ENCODE assay signal across 13 cellular contexts in the genomic region with DNA sequence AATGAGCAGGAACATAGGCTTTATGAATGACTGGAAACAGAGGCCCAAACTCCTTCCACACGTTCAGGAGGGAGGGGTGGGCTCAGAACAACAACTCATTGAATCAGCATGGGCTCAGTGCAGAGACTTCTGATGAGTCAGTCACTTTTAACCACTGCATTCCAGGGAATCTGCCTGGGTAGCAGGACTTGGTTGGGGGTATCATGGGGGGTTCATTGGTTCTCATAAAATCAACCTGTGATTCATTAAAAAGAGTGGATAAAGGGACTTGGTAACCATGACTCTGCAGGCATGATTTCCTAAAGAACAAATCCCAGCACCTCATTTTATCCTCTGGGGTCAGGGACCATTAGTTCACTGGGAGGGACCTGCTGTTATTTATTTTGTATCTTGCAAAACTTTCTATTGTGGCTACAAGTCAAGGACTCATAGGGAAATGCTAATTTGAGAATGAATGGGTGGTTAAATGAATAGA. TPM values are rescaled to one million over a fixed set of nuclear protein-coding genes. Genes with fewer than 3 reads are reported as not detected.
DNase-seq lines count a peak whose midpoint lies in the region; ATAC-seq and TF ChIP-seq lines count a peak whose summit lies in the region.
"Had no signal": no experiment of that assay in that cellular context is flagged by ENCODE, and none has a peak within 500 bp of the region (broad histone marks: within the 10 kb centered on the region; RNA-seq: fewer than 3 reads in every experiment).

No MANE protein-coding gene starts in this region.

- peak overlapping the region; percentile 82 for H3K27ac Mint-ChIP-seq in HFFc6
- H3K27ac Mint-ChIP-seq: activated CD4-positive, alpha-beta T cell treated with anti-CD3 and anti-CD28 coated beads for 36 hours; activated naive CD8-positive, alpha-beta T cell; mesothelial cell of epicardium had no signal

- TF ChIP-seq POLR2A in suprapubic skin (IDR thresholded peaks at IDR 0.05) (no peak), testis (IDR thresholded peaks at IDR 0.05) (no peak)

- TF ChIP-seq CTCF in HFFc6 (IDR thresholded peaks at IDR 0.05), result no peak
- TF ChIP-seq CTCF in astrocyte of the spinal cord (IDR thresholded peaks at IDR 0.05; ENCODE audit: low read depth, low read length), result no peak
- TF ChIP-seq CTCF in suprapubic skin (IDR thresholded peaks at IDR 0.05), result no peak
- no peak for TF ChIP-seq CTCF in testis (IDR thresholded peaks at IDR 0.05)

- H3K4me3 Mint-ChIP-seq in HFFc6, result peak overlapping the region; percentile 53
- H3K4me3 Mint-ChIP-seq: activated CD4-positive, alpha-beta T cell treated with anti-CD3 and anti-CD28 coated beads for 36 hours; activated naive CD8-positive, alpha-beta T cell; mesothelial cell of epicardium; stimulated activated memory B cell treated with anti-CD40 and anti-IgM and Interleukin-4, amounts not matched to agents 10 μg/mL and 1 μg/mL and 100 μg/mL, for 72 hours had no signal

- no peak for TF ChIP-seq EP300 in suprapubic skin (IDR thresholded peaks at IDR 0.05)

- H3K9me3 ChIP-seq in suprapubic skin, result no peaks in the 10 kb centered on the region
- no peaks in the 10 kb centered on the region for H3K9me3 ChIP-seq in testis

- H3K4me3 ChIP-seq in astrocyte of the spinal cord (ENCODE audit: low read depth, low read length) (no peak overlapping the region), suprapubic skin (no peak overlapping the region), testis (no peak overlapping the region)

- H3K27me3 Mint-ChIP-seq in HFFc6 (ENCODE audit: insufficient read depth), result no peaks in the 10 kb centered on the region; the same call in 1 of the 2 replicates
- H3K27me3 Mint-ChIP-seq: stimulated activated memory B cell treated with anti-CD40 and anti-IgM and Interleukin-4, amounts not matched to agents 10 μg/mL and 1 μg/mL and 100 μg/mL, for 72 hours had no signal

- intact Hi-C loops in testis (cut with DNase I; ENCODE audit: low total_unique reads), result no loop called here

- 38% methylated on average over 1 of the region's 1 CpG for WGBS in suprapubic skin
- 42 to 46% methylated on average over 1 of the region's 1 CpG for WGBS in testis, 2 donors

- peaks cover 15% of the 10 kb centered on the region for H3K9me3 Mint-ChIP-seq in HFFc6

- H3K36me3 Mint-ChIP-seq in HFFc6 (ENCODE audit: low read depth), result peaks cover 18% of the 10 kb centered on the region
- H3K36me3 Mint-ChIP-seq: mesothelial cell of epicardium had no signal

- peak overlapping the region; percentile 44 for H3K27ac ChIP-seq in suprapubic skin
- H3K27ac ChIP-seq in testis, result no peak overlapping the region

- H3K27me3 ChIP-seq in suprapubic skin, result no peaks in the 10 kb centered on the region
- no peaks in the 10 kb centered on the region for H3K27me3 ChIP-seq in testis

- H3K4me1 ChIP-seq in suprapubic skin, result peaks cover 16% of the 10 kb centered on the region
- H3K4me1 ChIP-seq in testis, result no peaks in the 10 kb centered on the region

- ATAC-seq in GM21423 (IDR thresholded peaks at IDR 0.05; ENCODE audit: unreplicated experiment) (no peak), HG02885 (IDR thresholded peaks at IDR 0.05; ENCODE audit: poor library complexity, unreplicated experiment) (no peak), HG03432 (IDR thresholded peaks at IDR 0.05; ENCODE audit: unreplicated experiment) (no peak)
- ATAC-seq: activated CD4-positive, alpha-beta T cell treated with anti-CD3 and anti-CD28 coated beads for 36 hours; stimulated activated memory B cell treated with anti-CD40 and anti-IgM and Interleukin-4, amounts not matched to agents 10 μg/mL and 1 μg/mL and 100 μg/mL, for 72 hours had no signal

- peaks cover 45% of the 10 kb centered on the region for H3K4me1 Mint-ChIP-seq in HFFc6 (ENCODE audit: low read depth)
- H3K4me1 Mint-ChIP-seq: activated CD4-positive, alpha-beta T cell treated with anti-CD3 and anti-CD28 coated beads for 36 hours; mesothelial cell of epicardium had no signal

- in situ Hi-C loops in astrocyte of the spinal cord (cut with HindIII; ENCODE audit: low sequenced_read_pairs), result no loop called here

- DNase-seq in HFFc6, result peak; percentile 90
- peak; percentile 98 for DNase-seq in astrocyte of the spinal cord (ENCODE audit: low read depth, low spot score)
- DNase-seq in iris pigment epithelial cell (ENCODE audit: low read depth), result peak; percentile 92
- no peak for DNase-seq in suprapubic skin (ENCODE audit: low spot score in 2 of 2)
- DNase-seq in testis, result no peak
- DNase-seq: activated CD4-positive, alpha-beta T cell treated with anti-CD3 and anti-CD28 coated beads for 36 hours; DMS53 had no signal

- no peaks in the 10 kb centered on the region for H3K36me3 ChIP-seq in suprapubic skin
- H3K36me3 ChIP-seq in testis (ENCODE audit: low read depth, missing control alignments), result no peaks in the 10 kb centered on the region

RNA-seq across cellular contexts. Expression of gene ITGB3, which starts 13.8 kb away (rescaled TPM):
- total RNA-seq in HFFc6 (2021; fragmentation: NEBNext Ultra II Directional; extraction: Animal tissue kit (Norgen Biotek cat#: 25700)), result 1 to 10 TPM; 2.2 to 4.1 (median 2.9) TPM
- total RNA-seq in suprapubic skin (1 to 10 TPM in 3 of 4 donors, under 1 TPM in 1; 0.76 to 6.6 (median 4.6) TPM), testis (10 to 100 TPM in 1 of 2 donors, 1 to 10 TPM in 1; 6.9 to 10.3 TPM)
- 7.6 TPM for polyA plus RNA-seq in testis (ENCODE audit: insufficient read depth, low read depth, low replicate concordance)

RNA-seq across cellular contexts. Expression of gene EFCAB13, which starts 56.4 kb away (rescaled TPM):
- total RNA-seq in HFFc6 (2021; fragmentation: NEBNext Ultra II Directional; extraction: Animal tissue kit (Norgen Biotek cat#: 25700)), result 1 to 10 TPM in 4 of 6 experiments, under 1 TPM in 2; 0.59 to 1.8 (median 1.2) TPM
- total RNA-seq in suprapubic skin (1 to 10 TPM in 3 of 4 donors, under 1 TPM in 1; 0.26 to 2.8 (median 2.1) TPM), testis (10 to 100 TPM; 23.2 to 37.7 TPM)
- 22.9 TPM for polyA plus RNA-seq in testis (ENCODE audit: insufficient read depth, low read depth, low replicate concordance)

RNA-seq across cellular contexts. Expression of gene MYL4, which starts 58.2 kb away (rescaled TPM):
- not detected for total RNA-seq in HFFc6 (2021; fragmentation: NEBNext Ultra II Directional; extraction: Animal tissue kit (Norgen Biotek cat#: 25700))
- total RNA-seq in suprapubic skin (not detected), testis (1 to 10 TPM; 7.6 to 7.9 TPM)
- polyA plus RNA-seq in testis (ENCODE audit: insufficient read depth, low read depth, low replicate concordance), result 19.3 TPM
- total RNA-seq: activated CD4-positive, alpha-beta T cell treated with anti-CD3 and anti-CD28 coated beads for 36 hours had no signal

Comparison
In these comparisons a context has a peak if more than half of its experiments do, and no peak if none do; other contexts are left out.
1. DNase-seq: peak in HFFc6 (single experiment), astrocyte of the spinal cord (single experiment) and iris pigment epithelial cell (single experiment); none in suprapubic skin (0 of 2) and testis (single experiment).
2. RNA of gene EFCAB13, which starts 56.4 kb away (total RNA-seq): 23.2 to 37.7 TPM in testis; 0.26 to 2.8 TPM in suprapubic skin and 0.59 to 1.8 TPM in HFFc6; every median in the first group is over 4 times any median in the second.
3. RNA of gene MYL4, which starts 58.2 kb away (total RNA-seq): 7.6 to 7.9 TPM in testis; not detected in HFFc6 and not detected in suprapubic skin; every median in the first group is over 4 times any median in the second.